Comparison of ENCODE assay signal across 1 cellular context in genomic region chr6:37242429-37243052, GRCh38.
TF ChIP-seq lines count a peak whose summit lies in the region.

No MANE protein-coding gene starts in this region.

TF ChIP-seq in K562, 482 proteins besides CTCF, POLR2A, EP300 and RAD21 (continued from another document and continues in another):
- TF ChIP-seq U2AF2 (optimal IDR thresholded peaks at IDR 0.05; ENCODE audit: low read depth, low read length) (no peak), RBM15 (IDR thresholded peaks at IDR 0.05; ENCODE audit: insufficient read depth, low read length) (no peak), TEAD1 (CRISPR knock-in tag; IDR thresholded peaks at IDR 0.05) (peak in 1 of 2 experiments; percentile 78; a peak in 1 of 4 replicates), ZKSCAN1 (IDR thresholded peaks at IDR 0.05; ENCODE audit: low read depth, low read length) (no peak), ZNF551 (CRISPR knock-in tag; IDR thresholded peaks at IDR 0.05) (no peak), KDM1A (IDR thresholded peaks at IDR 0.05) (peak; percentile 66 to 67; a peak in 3 of 4 replicates), ZNF282 (CRISPR knock-in tag; IDR thresholded peaks at IDR 0.05) (no peak), STAG1 (CRISPR knock-in tag; IDR thresholded peaks at IDR 0.05; ENCODE audit: borderline replicate concordance) (no peak), ZNF696 (CRISPR knock-in tag; conservative IDR thresholded peaks at IDR 0.05) (no peak), EWSR1 (IDR thresholded peaks at IDR 0.05; ENCODE audit: borderline replicate concordance, low read depth, partially characterized antibody) (no peak), KDM4B (IDR thresholded peaks at IDR 0.05; ENCODE audit: borderline replicate concordance in 2 of 2, low read depth in 1 of 2) (no peak), KLF1 (tag; IDR thresholded peaks at IDR 0.05) (no peak), ZNF431 (CRISPR knock-in tag; IDR thresholded peaks at IDR 0.05) (no peak), ZNF699 (CRISPR knock-in tag; IDR thresholded peaks at IDR 0.05; ENCODE audit: insufficient replicate concordance) (no peak), PRMT5 (CRISPR knock-in tag; IDR thresholded peaks at IDR 0.05) (no peak), GTF2E2 (tag; IDR thresholded peaks at IDR 0.05) (peak; percentile 68; the same call in 1 of the 2 replicates), CBX3 (IDR thresholded peaks at IDR 0.05; ENCODE audit: borderline replicate concordance in 1 of 2, low read length in 2 of 2) (no peak), TAF1 (IDR thresholded peaks at IDR 0.05; ENCODE audit: control insufficient read depth, extremely low read depth, insufficient read depth, low read length, severe bottlenecking) (no peak), ZNF584 (CRISPR knock-in tag; IDR thresholded peaks at IDR 0.05; ENCODE audit: low read depth) (peak; percentile 50), STAT5A (IDR thresholded peaks at IDR 0.05; ENCODE audit: borderline replicate concordance, low read length) (no peak), KDM2B (CRISPR knock-in tag; IDR thresholded peaks at IDR 0.05) (0 out of 2 replicates have a peak, but pooled peaks have one; percentile 42), SRSF3 (IDR thresholded peaks at IDR 0.05; ENCODE audit: insufficient read depth, low read length) (no peak), BRCA1 (IDR thresholded peaks at IDR 0.05) (no peak), BRCA1 (CRISPR knock-in tag; IDR thresholded peaks at IDR 0.05) (no peak), RFX7 (CRISPR knock-in tag; IDR thresholded peaks at IDR 0.05) (no peak), ESRRA (IDR thresholded peaks at IDR 0.05; ENCODE audit: borderline replicate concordance, low read depth) (no peak), MAFK (IDR thresholded peaks at IDR 0.05; ENCODE audit: low read length) (peak; percentile 4; the same call in 1 of the 2 replicates), GABPB1 (CRISPR knock-in tag; IDR thresholded peaks at IDR 0.05) (no peak), EHMT2 (IDR thresholded peaks at IDR 0.05) (no peak), TCFL5 (CRISPR knock-in tag; conservative IDR thresholded peaks at IDR 0.05) (no peak), CBFA2T3 (IDR thresholded peaks at IDR 0.05) (no peak), ZNF77 (CRISPR knock-in tag; IDR thresholded peaks at IDR 0.05) (no peak), MGA (IDR thresholded peaks at IDR 0.05) (peak; percentile 21; the same call in 1 of the 2 replicates)
- TF ChIP-seq, protein P1, sequence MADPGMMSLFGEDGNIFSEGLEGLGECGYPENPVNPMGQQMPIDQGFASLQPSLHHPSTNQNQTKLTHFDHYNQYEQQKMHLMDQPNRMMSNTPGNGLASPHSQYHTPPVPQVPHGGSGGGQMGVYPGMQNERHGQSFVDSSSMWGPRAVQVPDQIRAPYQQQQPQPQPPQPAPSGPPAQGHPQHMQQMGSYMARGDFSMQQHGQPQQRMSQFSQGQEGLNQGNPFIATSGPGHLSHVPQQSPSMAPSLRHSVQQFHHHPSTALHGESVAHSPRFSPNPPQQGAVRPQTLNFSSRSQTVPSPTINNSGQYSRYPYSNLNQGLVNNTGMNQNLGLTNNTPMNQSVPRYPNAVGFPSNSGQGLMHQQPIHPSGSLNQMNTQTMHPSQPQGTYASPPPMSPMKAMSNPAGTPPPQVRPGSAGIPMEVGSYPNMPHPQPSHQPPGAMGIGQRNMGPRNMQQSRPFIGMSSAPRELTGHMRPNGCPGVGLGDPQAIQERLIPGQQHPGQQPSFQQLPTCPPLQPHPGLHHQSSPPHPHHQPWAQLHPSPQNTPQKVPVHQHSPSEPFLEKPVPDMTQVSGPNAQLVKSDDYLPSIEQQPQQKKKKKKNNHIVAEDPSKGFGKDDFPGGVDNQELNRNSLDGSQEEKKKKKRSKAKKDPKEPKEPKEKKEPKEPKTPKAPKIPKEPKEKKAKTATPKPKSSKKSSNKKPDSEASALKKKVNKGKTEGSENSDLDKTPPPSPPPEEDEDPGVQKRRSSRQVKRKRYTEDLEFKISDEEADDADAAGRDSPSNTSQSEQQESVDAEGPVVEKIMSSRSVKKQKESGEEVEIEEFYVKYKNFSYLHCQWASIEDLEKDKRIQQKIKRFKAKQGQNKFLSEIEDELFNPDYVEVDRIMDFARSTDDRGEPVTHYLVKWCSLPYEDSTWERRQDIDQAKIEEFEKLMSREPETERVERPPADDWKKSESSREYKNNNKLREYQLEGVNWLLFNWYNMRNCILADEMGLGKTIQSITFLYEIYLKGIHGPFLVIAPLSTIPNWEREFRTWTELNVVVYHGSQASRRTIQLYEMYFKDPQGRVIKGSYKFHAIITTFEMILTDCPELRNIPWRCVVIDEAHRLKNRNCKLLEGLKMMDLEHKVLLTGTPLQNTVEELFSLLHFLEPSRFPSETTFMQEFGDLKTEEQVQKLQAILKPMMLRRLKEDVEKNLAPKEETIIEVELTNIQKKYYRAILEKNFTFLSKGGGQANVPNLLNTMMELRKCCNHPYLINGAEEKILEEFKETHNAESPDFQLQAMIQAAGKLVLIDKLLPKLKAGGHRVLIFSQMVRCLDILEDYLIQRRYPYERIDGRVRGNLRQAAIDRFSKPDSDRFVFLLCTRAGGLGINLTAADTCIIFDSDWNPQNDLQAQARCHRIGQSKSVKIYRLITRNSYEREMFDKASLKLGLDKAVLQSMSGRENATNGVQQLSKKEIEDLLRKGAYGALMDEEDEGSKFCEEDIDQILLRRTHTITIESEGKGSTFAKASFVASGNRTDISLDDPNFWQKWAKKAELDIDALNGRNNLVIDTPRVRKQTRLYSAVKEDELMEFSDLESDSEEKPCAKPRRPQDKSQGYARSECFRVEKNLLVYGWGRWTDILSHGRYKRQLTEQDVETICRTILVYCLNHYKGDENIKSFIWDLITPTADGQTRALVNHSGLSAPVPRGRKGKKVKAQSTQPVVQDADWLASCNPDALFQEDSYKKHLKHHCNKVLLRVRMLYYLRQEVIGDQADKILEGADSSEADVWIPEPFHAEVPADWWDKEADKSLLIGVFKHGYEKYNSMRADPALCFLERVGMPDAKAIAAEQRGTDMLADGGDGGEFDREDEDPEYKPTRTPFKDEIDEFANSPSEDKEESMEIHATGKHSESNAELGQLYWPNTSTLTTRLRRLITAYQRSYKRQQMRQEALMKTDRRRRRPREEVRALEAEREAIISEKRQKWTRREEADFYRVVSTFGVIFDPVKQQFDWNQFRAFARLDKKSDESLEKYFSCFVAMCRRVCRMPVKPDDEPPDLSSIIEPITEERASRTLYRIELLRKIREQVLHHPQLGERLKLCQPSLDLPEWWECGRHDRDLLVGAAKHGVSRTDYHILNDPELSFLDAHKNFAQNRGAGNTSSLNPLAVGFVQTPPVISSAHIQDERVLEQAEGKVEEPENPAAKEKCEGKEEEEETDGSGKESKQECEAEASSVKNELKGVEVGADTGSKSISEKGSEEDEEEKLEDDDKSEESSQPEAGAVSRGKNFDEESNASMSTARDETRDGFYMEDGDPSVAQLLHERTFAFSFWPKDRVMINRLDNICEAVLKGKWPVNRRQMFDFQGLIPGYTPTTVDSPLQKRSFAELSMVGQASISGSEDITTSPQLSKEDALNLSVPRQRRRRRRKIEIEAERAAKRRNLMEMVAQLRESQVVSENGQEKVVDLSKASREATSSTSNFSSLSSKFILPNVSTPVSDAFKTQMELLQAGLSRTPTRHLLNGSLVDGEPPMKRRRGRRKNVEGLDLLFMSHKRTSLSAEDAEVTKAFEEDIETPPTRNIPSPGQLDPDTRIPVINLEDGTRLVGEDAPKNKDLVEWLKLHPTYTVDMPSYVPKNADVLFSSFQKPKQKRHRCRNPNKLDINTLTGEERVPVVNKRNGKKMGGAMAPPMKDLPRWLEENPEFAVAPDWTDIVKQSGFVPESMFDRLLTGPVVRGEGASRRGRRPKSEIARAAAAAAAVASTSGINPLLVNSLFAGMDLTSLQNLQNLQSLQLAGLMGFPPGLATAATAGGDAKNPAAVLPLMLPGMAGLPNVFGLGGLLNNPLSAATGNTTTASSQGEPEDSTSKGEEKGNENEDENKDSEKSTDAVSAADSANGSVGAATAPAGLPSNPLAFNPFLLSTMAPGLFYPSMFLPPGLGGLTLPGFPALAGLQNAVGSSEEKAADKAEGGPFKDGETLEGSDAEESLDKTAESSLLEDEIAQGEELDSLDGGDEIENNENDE (IDR thresholded peaks at IDR 0.05; ENCODE audit: low read depth, low read length) = no peak
- TF ChIP-seq, protein P2, sequence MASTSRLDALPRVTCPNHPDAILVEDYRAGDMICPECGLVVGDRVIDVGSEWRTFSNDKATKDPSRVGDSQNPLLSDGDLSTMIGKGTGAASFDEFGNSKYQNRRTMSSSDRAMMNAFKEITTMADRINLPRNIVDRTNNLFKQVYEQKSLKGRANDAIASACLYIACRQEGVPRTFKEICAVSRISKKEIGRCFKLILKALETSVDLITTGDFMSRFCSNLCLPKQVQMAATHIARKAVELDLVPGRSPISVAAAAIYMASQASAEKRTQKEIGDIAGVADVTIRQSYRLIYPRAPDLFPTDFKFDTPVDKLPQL (IDR thresholded peaks at IDR 0.05; ENCODE audit: extremely low read depth, insufficient read length) = no peak
- TF ChIP-seq, protein P3, sequence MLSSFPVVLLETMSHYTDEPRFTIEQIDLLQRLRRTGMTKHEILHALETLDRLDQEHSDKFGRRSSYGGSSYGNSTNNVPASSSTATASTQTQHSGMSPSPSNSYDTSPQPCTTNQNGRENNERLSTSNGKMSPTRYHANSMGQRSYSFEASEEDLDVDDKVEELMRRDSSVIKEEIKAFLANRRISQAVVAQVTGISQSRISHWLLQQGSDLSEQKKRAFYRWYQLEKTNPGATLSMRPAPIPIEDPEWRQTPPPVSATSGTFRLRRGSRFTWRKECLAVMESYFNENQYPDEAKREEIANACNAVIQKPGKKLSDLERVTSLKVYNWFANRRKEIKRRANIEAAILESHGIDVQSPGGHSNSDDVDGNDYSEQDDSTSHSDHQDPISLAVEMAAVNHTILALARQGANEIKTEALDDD (IDR thresholded peaks at IDR 0.05) = no peak
- TF ChIP-seq, protein P4, sequence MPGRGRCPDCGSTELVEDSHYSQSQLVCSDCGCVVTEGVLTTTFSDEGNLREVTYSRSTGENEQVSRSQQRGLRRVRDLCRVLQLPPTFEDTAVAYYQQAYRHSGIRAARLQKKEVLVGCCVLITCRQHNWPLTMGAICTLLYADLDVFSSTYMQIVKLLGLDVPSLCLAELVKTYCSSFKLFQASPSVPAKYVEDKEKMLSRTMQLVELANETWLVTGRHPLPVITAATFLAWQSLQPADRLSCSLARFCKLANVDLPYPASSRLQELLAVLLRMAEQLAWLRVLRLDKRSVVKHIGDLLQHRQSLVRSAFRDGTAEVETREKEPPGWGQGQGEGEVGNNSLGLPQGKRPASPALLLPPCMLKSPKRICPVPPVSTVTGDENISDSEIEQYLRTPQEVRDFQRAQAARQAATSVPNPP (IDR thresholded peaks at IDR 0.05; ENCODE audit: borderline replicate concordance, insufficient read depth, insufficient read length) = no peak
